ENCODE assay signal across 1 cellular context in the genomic region with DNA sequence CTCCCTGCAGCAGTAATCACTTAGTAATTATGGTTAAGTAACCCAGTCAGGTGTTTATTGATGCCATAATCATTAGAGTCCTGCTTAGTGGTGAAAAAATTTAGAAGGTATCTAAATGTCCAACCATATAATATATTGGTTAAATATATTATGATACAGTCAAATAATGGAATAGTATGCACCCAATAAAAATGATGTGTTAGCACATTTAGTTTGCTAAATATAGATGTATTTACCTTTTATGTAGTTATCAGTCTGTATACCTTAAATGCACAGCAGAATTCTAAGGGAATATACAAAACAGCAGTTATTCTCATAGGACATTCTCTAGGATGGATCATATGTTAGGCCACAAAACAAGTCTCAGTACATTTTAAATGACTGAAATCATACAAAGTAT.
TF ChIP-seq lines count a peak whose summit lies in the region.

No MANE protein-coding gene starts in this region.

TF ChIP-seq in A549, 52 proteins besides CTCF, POLR2A, EP300 and RAD21 (continued from another document):
- no peak for TF ChIP-seq ELK1 (IDR thresholded peaks at IDR 0.05; ENCODE audit: low read depth, low read length)
